ENCODE assay signal across 1 cellular context in genomic region chr15:73686781-73687256, GRCh38.
TF ChIP-seq lines count a peak whose summit lies in the region.

No MANE protein-coding gene starts in this region.

TF ChIP-seq in SK-N-SH, 30 proteins besides CTCF, POLR2A, EP300 and RAD21 (continued from another document):
- TF ChIP-seq ZBTB33 (IDR thresholded peaks at IDR 0.05; ENCODE audit: borderline replicate concordance, low read depth) (no peak), IRF3 (IDR thresholded peaks at IDR 0.05; ENCODE audit: low read depth, low read length) (no peak), MXI1 (IDR thresholded peaks at IDR 0.05; ENCODE audit: low read depth, low read length) (no peak), FOSL2 (IDR thresholded peaks at IDR 0.05; ENCODE audit: borderline replicate concordance, low read depth) (peak; percentile 76; the same call in 1 of the 2 replicates), MEF2A (IDR thresholded peaks at IDR 0.05; ENCODE audit: borderline replicate concordance, low read depth) (no peak), EZH2phosphoT487 (IDR thresholded peaks at IDR 0.05; ENCODE audit: borderline replicate concordance, low read depth) (no peak), SMC3 (IDR thresholded peaks at IDR 0.05; ENCODE audit: low read depth, low read length) (no peak), TAF1 (IDR thresholded peaks at IDR 0.05; ENCODE audit: borderline replicate concordance, low read depth, low read length) (no peak), REST (IDR thresholded peaks at IDR 0.05; ENCODE audit: low read depth, low read length) (no peak), USF2 (IDR thresholded peaks at IDR 0.05; ENCODE audit: borderline replicate concordance, low read depth, low read length) (no peak), RFX5 (IDR thresholded peaks at IDR 0.05; ENCODE audit: low read length) (no peak), GATA2 (CRISPR knock-in tag; IDR thresholded peaks at IDR 0.05) (no peak), USF1 (IDR thresholded peaks at IDR 0.05; ENCODE audit: borderline replicate concordance, low read depth) (no peak), SIN3A (IDR thresholded peaks at IDR 0.05; ENCODE audit: borderline replicate concordance, low read depth, low read length) (no peak), MAX (IDR thresholded peaks at IDR 0.05; ENCODE audit: low read depth) (0 out of 2 replicates have a peak, but pooled peaks have one; percentile 24)
